1 cellular context compared by ENCODE assay signal in genomic region chr14:34912966-34913365, GRCh38.
TF ChIP-seq lines count a peak whose summit lies in the region.

No MANE protein-coding gene starts in this region.

TF ChIP-seq in GM23338, 12 proteins besides CTCF, POLR2A, EP300 and RAD21 (continued from another document):
- TF ChIP-seq ZNF462 (CRISPR knock-in tag; IDR thresholded peaks at IDR 0.05), result no peak
